Comparison of ENCODE assay signal across 15 cellular contexts in the genomic region with DNA sequence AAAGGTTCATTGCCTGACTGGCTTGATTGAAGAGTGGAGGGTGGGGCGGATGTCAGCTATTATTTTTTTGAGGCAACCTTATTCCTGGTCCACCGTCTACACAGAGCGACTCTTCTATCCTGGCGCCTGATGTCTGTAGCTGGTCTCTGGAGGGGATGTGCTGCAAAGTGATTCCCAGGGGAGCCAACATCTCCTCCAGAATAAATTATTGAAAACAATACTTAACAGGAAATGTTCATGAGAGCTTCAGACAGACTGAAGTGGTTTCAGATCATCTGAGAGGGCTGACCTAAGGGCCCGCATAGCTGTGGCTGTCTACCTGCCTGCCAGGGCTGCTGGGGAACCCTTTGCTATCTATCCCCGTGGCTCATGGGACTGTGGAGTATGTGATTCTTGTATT.
DNase-seq lines count a peak whose midpoint lies in the region; ATAC-seq and TF ChIP-seq lines count a peak whose summit lies in the region.
"Had no signal": no experiment of that assay in that cellular context is flagged by ENCODE, and none has a peak within 500 bp of the region (broad histone marks: within the 10 kb centered on the region; RNA-seq: fewer than 3 reads in every experiment).

No MANE protein-coding gene starts in this region.

- H3K9me2 ChIP-seq in OCI-LY7 (ENCODE audit: insufficient read depth, low read length): no peaks in the 10 kb centered on the region

- H3K36me3 Mint-ChIP-seq in glutamatergic neuron (ENCODE audit: unreplicated experiment): no peaks in the 10 kb centered on the region
- no peaks in the 10 kb centered on the region for H3K36me3 Mint-ChIP-seq in chondrocyte (ENCODE audit: low read depth)

- peak overlapping the region; percentile 84 for H3K4me2 ChIP-seq in OCI-LY7 (ENCODE audit: low read length)

- peaks cover 2% of the 10 kb centered on the region for H3K27me3 Mint-ChIP-seq in glutamatergic neuron (ENCODE audit: unreplicated experiment)
- no peaks in the 10 kb centered on the region for H3K27me3 Mint-ChIP-seq in chondrocyte (ENCODE audit: low read depth)

- H3K4me3 ChIP-seq in OCI-LY7 (ENCODE audit: low read depth, low read length, poor library complexity, severe bottlenecking): peak overlapping the region; percentile 67
- H3K4me3 ChIP-seq: esophagus muscularis mucosa, MG63 had no signal

- BruUV-seq in OCI-LY7 (replicated peaks; lab: Mats Ljungman, UMichigan): no TSS peak

- peak; percentile 87 for DNase-seq in OCI-LY7 (ENCODE audit: low spot score)
- DNase-seq in foreskin melanocyte: no peak
- no peak for DNase-seq in glutamatergic neuron
- DNase-seq in hepatic stellate cell (ENCODE audit: low spot score): no peak
- no peak for DNase-seq in chondrocyte (ENCODE audit: low spot score)
- DNase-seq: activated CD4-positive, alpha-beta T cell treated with anti-CD3 and anti-CD28 coated beads, Interleukin-2, amount 50 U/mL, for 48 hours; H9; kidney; MG63; SHP77 had no signal

- ATAC-seq in GM21515 (IDR thresholded peaks at IDR 0.05; ENCODE audit: unreplicated experiment) (peak; percentile 45), HG03159 (IDR thresholded peaks at IDR 0.05; ENCODE audit: unreplicated experiment) (peak; percentile 54)

- peaks cover 97% of the 10 kb centered on the region for H3K4me1 ChIP-seq in OCI-LY7 (ENCODE audit: insufficient read depth, low read length, poor library complexity, severe bottlenecking)
- H3K4me1 ChIP-seq: parathyroid adenoma had no signal

- H3K27ac ChIP-seq in OCI-LY7 (ENCODE audit: low read depth, low read length, poor library complexity, severe bottlenecking): peak overlapping the region; percentile 99
- H3K27ac ChIP-seq: esophagus muscularis mucosa, parathyroid adenoma had no signal

- POLR2A ChIA-PET in OCI-LY7 (lab: Charles Lee): interaction anchor here (0.6 to 8.4 kb wide), 23 partner anchors 8 to 459 kb away, joined by 3 to 288 read pairs (median 5); partner anchors contain the start of gene RALGPS2

- no peaks in the 10 kb centered on the region for H4K20me1 ChIP-seq in OCI-LY7 (ENCODE audit: insufficient read depth, low read length)

- no peaks in the 10 kb centered on the region for H3K36me3 ChIP-seq in OCI-LY7 (ENCODE audit: insufficient read depth, low read length)
- H3K36me3 ChIP-seq: esophagus muscularis mucosa, MG63 had no signal

- H3K4me3 Mint-ChIP-seq in glutamatergic neuron (ENCODE audit: unreplicated experiment) (no peak overlapping the region), chondrocyte (ENCODE audit: unreplicated experiment) (no peak overlapping the region)

- no peaks in the 10 kb centered on the region for H3K9me3 ChIP-seq in OCI-LY7 (ENCODE audit: low read length)
- H3K9me3 ChIP-seq: esophagus muscularis mucosa, MG63 had no signal

- H3K79me2 ChIP-seq in OCI-LY7 (ENCODE audit: insufficient read depth, low read depth, low read length): peaks cover 43% of the 10 kb centered on the region
- H3K79me2 ChIP-seq: parathyroid adenoma had no signal

- H3K9me3 Mint-ChIP-seq in glutamatergic neuron (ENCODE audit: unreplicated experiment): no peaks in the 10 kb centered on the region
- H3K9me3 Mint-ChIP-seq in chondrocyte (ENCODE audit: low read depth): no peaks in the 10 kb centered on the region
- H3K9me3 Mint-ChIP-seq: H9 had no signal

- H3K27ac Mint-ChIP-seq in glutamatergic neuron (ENCODE audit: unreplicated experiment) (no peak overlapping the region), chondrocyte (ENCODE audit: unreplicated experiment) (no peak overlapping the region)

- CTCF ChIA-PET in OCI-LY7 (lab: Charles Lee; ENCODE audit: unreplicated experiment): interaction anchor here (0.8 to 1.5 kb wide), 6 partner anchors 21 to 145 kb away, joined by 3 to 9 read pairs (median 5); partner anchors contain the start of gene RALGPS2

- no peak for TF ChIP-seq CTCF in OCI-LY7 (conservative IDR thresholded peaks at IDR 0.05; ENCODE audit: low read length)
- no peak for TF ChIP-seq CTCF in glutamatergic neuron (IDR thresholded peaks at IDR 0.05; ENCODE audit: partially characterized antibody, unreplicated experiment)
- no peak for TF ChIP-seq CTCF in chondrocyte (IDR thresholded peaks at IDR 0.05)

- H3K4me1 Mint-ChIP-seq in glutamatergic neuron (ENCODE audit: low read depth, unreplicated experiment) (peaks cover 2% of the 10 kb centered on the region), chondrocyte (ENCODE audit: low read depth) (peaks cover 8% of the 10 kb centered on the region)

- no peak overlapping the region for H2AFZ ChIP-seq in OCI-LY7 (ENCODE audit: low read length)
- H2AFZ ChIP-seq: parathyroid adenoma had no signal

- intact Hi-C loops in OCI-LY7 (cut with micrococcal nuclease; ENCODE audit: unreplicated experiment): loop anchor here (1.0 to 5.0 kb wide), 2 partner anchors 451 to 503 kb away; partner anchors contain the start of gene TOR3A

- TF ChIP-seq POLR2A in GM18526 (IDR thresholded peaks at IDR 0.05; ENCODE audit: extremely low read depth, insufficient read length): peak; percentile 32
